ENCODE assay signal across 21 cellular contexts in the genomic region with DNA sequence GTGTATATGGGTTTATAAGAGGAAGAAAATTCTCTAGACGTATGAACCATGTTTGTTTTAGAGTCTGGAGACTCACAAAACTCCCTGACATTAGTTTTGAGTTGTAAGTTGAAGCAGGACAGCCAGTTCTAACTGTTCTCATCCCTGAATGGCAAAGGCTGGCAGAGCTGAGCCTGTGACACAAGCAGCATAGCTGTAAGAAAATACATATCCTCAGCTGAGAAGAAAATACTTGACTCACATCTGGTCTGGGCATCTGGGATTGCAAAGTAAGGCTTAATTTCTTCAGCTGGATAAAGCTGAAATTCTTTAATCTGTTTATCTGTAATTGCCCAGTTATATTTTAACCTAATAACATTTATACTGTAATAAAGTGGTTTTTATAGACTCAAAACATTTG.
DNase-seq lines count a peak whose midpoint lies in the region; ATAC-seq and FAIRE-seq lines count a peak whose summit lies in the region.
"Had no signal": no experiment of that assay in that cellular context is flagged by ENCODE, and none has a peak within 500 bp of the region (broad histone marks: within the 10 kb centered on the region; RNA-seq: fewer than 3 reads in every experiment).

No MANE protein-coding gene starts in this region.

- no peaks in the 10 kb centered on the region for H3K36me3 ChIP-seq in endocrine pancreas (ENCODE audit: control insufficient read depth, insufficient read depth, low read length)
- H3K36me3 ChIP-seq: BE2C had no signal

- DNase-seq in LHCN-M2 (ENCODE audit: low read depth), result peak; percentile 9
- DNase-seq in left colon, result no peak
- no peak for DNase-seq in urothelium cell line (ENCODE audit: low spot score)
- no peak for DNase-seq in activated T-cell treated with anti-CD3 and anti-CD28 coated beads, Interleukin-2, amount 50 U/mL, for 1 hour
- no peak for DNase-seq in dermis blood vessel endothelial cell
- DNase-seq: ACHN; BE2C; CD4-positive, CD25-positive, alpha-beta regulatory T cell; COR-L47; DMS 273 treated with DMSO at 0.1 percent for 48 hours; GF-D8; KG1; NCI-H1417; NCI-H187 treated with DMSO at 0.1 percent for 48 hours; NCI-H2227 treated with DMSO at 0.1 percent for 48 hours had no signal

- H3K9me3 ChIP-seq in endocrine pancreas (ENCODE audit: control insufficient read depth, low read length), result no peaks in the 10 kb centered on the region
- H3K9me3 ChIP-seq: BE2C had no signal

- peak; percentile 13 for ATAC-seq in left colon
- ATAC-seq in HG03280 (IDR thresholded peaks at IDR 0.05; ENCODE audit: unreplicated experiment), result no peak
- ATAC-seq: HepG2 had no signal

- H3K4me3 ChIP-seq in endocrine pancreas (ENCODE audit: control insufficient read depth, insufficient read depth, low read length), result peak overlapping the region; percentile 54

- no peaks in the 10 kb centered on the region for H3K27me3 ChIP-seq in endocrine pancreas (ENCODE audit: control insufficient read depth, insufficient read depth, low read length)
- H3K27me3 ChIP-seq: BE2C had no signal

- peak; percentile 59 for FAIRE-seq in urothelium cell line (lab: Jason Lieb, UNC)
- FAIRE-seq: GM12891, GM18507, H54, HepG2 had no signal

- no peak overlapping the region for H3K9ac ChIP-seq in endocrine pancreas (ENCODE audit: control insufficient read depth, insufficient read depth, low read length)

- intact Hi-C loops in left colon (cut with DNase I, micrococcal nuclease), result no loop called here

- H3K4me1 ChIP-seq in endocrine pancreas (ENCODE audit: control insufficient read depth, insufficient read depth, low read length), result peaks cover 4% of the 10 kb centered on the region
- H3K4me1 ChIP-seq: BE2C had no signal
